8 cellular contexts compared by ENCODE assay signal in genomic region chr3:195895900-195896360, GRCh38. TPM values are rescaled to one million over a fixed set of nuclear protein-coding genes. Genes with fewer than 3 reads are reported as not detected.
A peak's percentile ranks its signal among the peaks of the same experiment; 100 is the strongest.
DNase-seq lines count a peak whose midpoint lies in the region; ATAC-seq lines count a peak whose summit lies in the region.

No MANE protein-coding gene starts in this region.

- peaks cover 18% of the 10 kb centered on the region for H3K36me3 Mint-ChIP-seq in activated CD4-positive, alpha-beta T cell treated with anti-CD3 and anti-CD28 coated beads, Interleukin-2, amount 10 ng/mL, durations not matched to agents 7 days and 5 days (ENCODE audit: low read depth)

- H3K4me3 Mint-ChIP-seq in activated CD4-positive, alpha-beta T cell treated with anti-CD3 and anti-CD28 coated beads, Interleukin-2, amount 10 ng/mL, durations not matched to agents 7 days and 5 days = peak overlapping the region; percentile 70

- CTCF ChIA-PET in activated CD4-positive, alpha-beta T cell treated with anti-CD3 and anti-CD28 coated beads, Interleukin-2, amount 10 ng/mL, durations not matched to agents 7 days and 5 days (lab: Charles Lee) = interaction anchor here (0.8 to 10.4 kb wide), 10 partner anchors 9 to 45 kb away, joined by 3 to 128 read pairs (median 12); partner anchors contain the start of gene TNK2

- peaks cover 52% of the 10 kb centered on the region for H3K79me2 ChIP-seq in GM23248 (ENCODE audit: insufficient read depth)

- H3K4me1 ChIP-seq in GM23248 (ENCODE audit: insufficient read depth) = peaks cover 35% of the 10 kb centered on the region

- H3K9ac ChIP-seq in GM23248 = peak overlapping the region; percentile 80

- in situ Hi-C loops in GM23248 (cut with MboI) = no loop called here

- H3F3A ChIP-seq in GM23248 (ENCODE audit: insufficient read depth) = peaks cover 23% of the 10 kb centered on the region

- no peaks in the 10 kb centered on the region for H3K9me3 Mint-ChIP-seq in activated CD4-positive, alpha-beta T cell treated with anti-CD3 and anti-CD28 coated beads, Interleukin-2, amount 10 ng/mL, durations not matched to agents 7 days and 5 days

- no peaks in the 10 kb centered on the region for H3K27me3 Mint-ChIP-seq in activated CD4-positive, alpha-beta T cell treated with anti-CD3 and anti-CD28 coated beads, Interleukin-2, amount 10 ng/mL, durations not matched to agents 7 days and 5 days

- H4K20me1 ChIP-seq in GM23248 (ENCODE audit: insufficient read depth) = no peaks in the 10 kb centered on the region

- H3K27ac ChIP-seq in GM23248 = peak overlapping the region; percentile 85

- no peak for ATAC-seq in GM18520 (IDR thresholded peaks at IDR 0.05; ENCODE audit: unreplicated experiment)

- no peaks in the 10 kb centered on the region for H3K27me3 ChIP-seq in GM23248 (replicated peaks; ENCODE audit: insufficient read depth)

- H3K9me3 ChIP-seq in GM23248 (ENCODE audit: low read depth) = no peaks in the 10 kb centered on the region

- 2% methylated on average over 23 to 33 of the region's 43 CpGs for WGBS in GM23248 (ENCODE audit: low coverage in 1 of 2, low lambda C conversion rate in 2 of 2, missing lambda C conversion rate in 2 of 2), 2 experiments

- H3K4me1 Mint-ChIP-seq in activated CD4-positive, alpha-beta T cell treated with anti-CD3 and anti-CD28 coated beads, Interleukin-2, amount 10 ng/mL, durations not matched to agents 7 days and 5 days = peaks cover 54% of the 10 kb centered on the region

- peak overlapping the region; percentile 85 for H2AFZ ChIP-seq in GM23248

- POLR2A ChIA-PET in activated CD4-positive, alpha-beta T cell treated with anti-CD3 and anti-CD28 coated beads, Interleukin-2, amount 10 ng/mL, durations not matched to agents 7 days and 5 days (lab: Charles Lee) = interaction anchor here (0.6 to 1.5 kb wide), 2 partner anchors 12 to 30 kb away, joined by 3 to 6 read pairs; partner anchors contain the start of gene TNK2

- DNase-seq in GM03348 (ENCODE audit: low spot score) (peak; percentile 84), GM23248 (peak; percentile 70), MV-4-11 (lab: John Stamatoyannopoulos, UW) (peak; percentile 36), dermis blood vessel endothelial cell (peak; percentile 47), medulla oblongata (ENCODE audit: extremely low spot score) (peak; percentile 70)
- peak; percentile 73 for DNase-seq in activated CD4-positive, alpha-beta T cell treated with anti-CD3 and anti-CD28 coated beads, Interleukin-2, amount 10 ng/mL, durations not matched to agents 7 days and 5 days
- peak; percentile 44 for DNase-seq in stimulated activated CD8-positive, alpha-beta memory T cell treated with anti-CD3 and anti-CD28 coated beads, Interleukin-15, amount 100 ng/mL, for 24 hours (ENCODE audit: low read depth)

- H3K4me2 ChIP-seq in GM23248 (ENCODE audit: unreplicated experiment) = peak overlapping the region; percentile 92

- H3K4me3 ChIP-seq in GM23248 = peak overlapping the region; percentile 73

- H3K9me2 ChIP-seq in GM23248 (ENCODE audit: insufficient read depth) = no peaks in the 10 kb centered on the region

- H3K27ac Mint-ChIP-seq in activated CD4-positive, alpha-beta T cell treated with anti-CD3 and anti-CD28 coated beads, Interleukin-2, amount 10 ng/mL, durations not matched to agents 7 days and 5 days = peak overlapping the region; percentile 87

- H3K36me3 ChIP-seq in GM23248 (ENCODE audit: low read depth) = no peaks in the 10 kb centered on the region

RNA-seq across cellular contexts. Expression of gene TNK2, which starts 12.4 kb away (rescaled TPM):
- total RNA-seq in GM23248 (2014; rRNA removed; shearing (Covaris generic)) = 8.5 and 12.3 TPM in 2 replicates
- polyA plus RNA-seq in GM23248 (2016; fragmentation: Nextera tagmentation; extraction: Ambion mirVana) = 3.2 and 3.4 TPM in 2 replicates
- total RNA-seq in activated CD4-positive, alpha-beta T cell treated with anti-CD3 and anti-CD28 coated beads, Interleukin-2, amount 10 ng/mL, durations not matched to agents 7 days and 5 days = 100 to 1,000 TPM; 121 to 136 TPM
- 16.6 and 20.1 TPM in 2 replicates for total RNA-seq in dermis blood vessel endothelial cell
